Comparison of ENCODE assay signal across 22 cellular contexts in the genomic region with DNA sequence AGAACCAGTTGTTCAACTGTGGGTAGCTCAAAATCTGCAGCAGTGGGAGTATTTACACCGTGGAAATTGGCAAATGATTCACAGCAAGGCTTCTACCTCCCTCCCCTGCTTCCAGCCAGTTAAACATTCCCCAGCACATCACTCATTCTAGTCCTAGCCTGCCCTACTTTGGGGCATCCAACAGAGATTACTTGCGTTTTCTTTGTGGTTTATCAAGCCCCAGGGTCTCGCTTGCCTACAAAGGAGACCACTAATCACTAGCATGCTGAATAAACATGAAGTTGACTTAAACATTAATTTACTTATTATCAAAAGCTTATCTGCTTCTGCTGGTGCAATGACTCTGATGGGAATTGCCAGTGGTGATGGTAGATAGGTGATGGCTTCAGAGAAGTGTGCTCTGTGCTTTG.
DNase-seq lines count a peak whose midpoint lies in the region; ATAC-seq, FAIRE-seq and TF ChIP-seq lines count a peak whose summit lies in the region.
"Had no signal": no experiment of that assay in that cellular context is flagged by ENCODE, and none has a peak within 500 bp of the region (broad histone marks: within the 10 kb centered on the region; RNA-seq: fewer than 3 reads in every experiment).

No MANE protein-coding gene starts in this region.

- H3K4ac ChIP-seq in trophoblast cell (ENCODE audit: low read depth, low read length), result no peak overlapping the region

- no peak overlapping the region for H3K14ac ChIP-seq in trophoblast cell (ENCODE audit: low read length)

- H3K79me2 ChIP-seq in trophoblast cell (ENCODE audit: control insufficient read depth, insufficient read depth, low read length, poor library complexity), result no peaks in the 10 kb centered on the region

- peaks cover 10% of the 10 kb centered on the region; the same call in 1 of the 2 replicates for H3K36me3 ChIP-seq in SJCRH30
- no peaks in the 10 kb centered on the region for H3K36me3 ChIP-seq in trophoblast cell (ENCODE audit: control insufficient read depth in 1 of 2, insufficient read depth in 2 of 2, low read length in 2 of 2)
- H3K36me3 ChIP-seq: heart left ventricle, transverse colon had no signal

- no peak overlapping the region for H2BK5ac ChIP-seq in trophoblast cell (ENCODE audit: low read depth, low read length, poor library complexity)

- no peak overlapping the region for H2AFZ ChIP-seq in trophoblast cell (ENCODE audit: insufficient read depth, low read length, poor library complexity)

- H3K18ac ChIP-seq in trophoblast cell (ENCODE audit: low read length), result no peak overlapping the region

- H4K91ac ChIP-seq in trophoblast cell (ENCODE audit: low read depth, low read length), result no peak overlapping the region

- no peak overlapping the region for H3K4me3 ChIP-seq in SJCRH30
- no peak overlapping the region for H3K4me3 ChIP-seq in trophoblast cell (ENCODE audit: low read depth, low read length)
- H3K4me3 ChIP-seq: ascending aorta, heart left ventricle, transverse colon had no signal

- no peak overlapping the region for H4K8ac ChIP-seq in trophoblast cell (ENCODE audit: low read depth, low read length)

- H3K9ac ChIP-seq in trophoblast cell (ENCODE audit: low read length), result no peak overlapping the region
- H3K9ac ChIP-seq: SK-N-SH had no signal

- H3K4me2 ChIP-seq in trophoblast cell (ENCODE audit: low read length), result no peak overlapping the region
- H3K4me2 ChIP-seq: SK-N-SH had no signal

- H2BK12ac ChIP-seq in trophoblast cell (ENCODE audit: low read length), result no peak overlapping the region

- no CpG with 5 or more reads among the region's 3 CpGs for WGBS in trophoblast cell (ENCODE audit: extremely low coverage, insufficient coverage, insufficient read length)

- H3K27ac ChIP-seq in SJCRH30 (no peak overlapping the region), trophoblast cell (ENCODE audit: low read depth, low read length) (no peak overlapping the region)
- H3K27ac ChIP-seq: ascending aorta, heart left ventricle, transverse colon had no signal

- H3K4me1 ChIP-seq in SJCRH30 (0 out of 2 replicates have a peak, but pooled peaks cover 4% of the 10 kb centered on the region), trophoblast cell (ENCODE audit: control insufficient read depth in 1 of 2, insufficient read depth in 2 of 2, low read length in 2 of 2) (no peaks in the 10 kb centered on the region)

- H3K27me3 ChIP-seq in SJCRH30, result no peaks in the 10 kb centered on the region
- H3K27me3 ChIP-seq in trophoblast cell (ENCODE audit: insufficient read depth, low read length), result no peaks in the 10 kb centered on the region
- H3K27me3 ChIP-seq: ascending aorta, heart left ventricle, transverse colon had no signal

- H3K23ac ChIP-seq in trophoblast cell (ENCODE audit: low read length), result no peak overlapping the region

- H4K12ac ChIP-seq in trophoblast cell (ENCODE audit: low read depth, low read length), result no peak overlapping the region

- TF ChIP-seq POLR2A in erythroblast (IDR thresholded peaks at IDR 0.05; ENCODE audit: low read length), result no peak

- no peak overlapping the region for H2BK120ac ChIP-seq in trophoblast cell (ENCODE audit: insufficient read depth, low read length, poor library complexity)

- H3K79me1 ChIP-seq in trophoblast cell (ENCODE audit: low read length), result no peaks in the 10 kb centered on the region

- no peak overlapping the region for H2AK5ac ChIP-seq in trophoblast cell (ENCODE audit: low read length)

- ATAC-seq in HG02610 (IDR thresholded peaks at IDR 0.05; ENCODE audit: unreplicated experiment), result no peak
- ATAC-seq: activated CD8-positive, alpha-beta T cell treated with anti-CD3 and anti-CD28 coated beads for 36 hours; heart left ventricle; left ventricle myocardium superior; WTC11 had no signal

- no peak for DNase-seq in GM18507 (ENCODE audit: extremely low spot score, insufficient read length, low read depth)
- DNase-seq in SJCRH30, result peak; percentile 50 to 57
- DNase-seq in erythroblast (lab: John Stamatoyannopoulos, UW), result peak; percentile 14 to 35
- DNase-seq in renal cortical epithelial cell (ENCODE audit: low read depth), result peak; percentile 54
- DNase-seq in activated naive CD4-positive, alpha-beta T cell treated with anti-CD3 and anti-CD28 coated beads, Interleukin-2, amount 50 U/mL, for 16 hours, result no peak
- no peak for DNase-seq in trophoblast cell
- DNase-seq in NCI-H446 treated with DMSO at 0.1 percent for 48 hours (lab: John Stamatoyannopoulos, UW), result no peak
- DNase-seq: activated CD8-positive, alpha-beta T cell treated with anti-CD3 and anti-CD28 coated beads for 36 hours; activated naive CD4-positive, alpha-beta T cell treated with anti-CD3 and anti-CD28 coated beads for 36 hours; heart left ventricle; left ventricle myocardium superior; NCI-H1092 treated with DMSO at 0.1 percent for 48 hours; NCI-H2081 treated with DMSO at 0.1 percent for 48 hours; NCI-H510A treated with DMSO at 0.1 percent for 48 hours; SK-N-SH; small intestine; stimulated activated CD4-positive, alpha-beta T cell treated with anti-CD3 and anti-CD28 coated beads, Interleukin-2, amount 100 ng/mL, for 48 hours; transverse colon had no signal

- H3K9me3 ChIP-seq in SJCRH30 (replicated peaks) (peaks cover under 1% of the 10 kb centered on the region; the same call in 1 of the 2 replicates), trophoblast cell (ENCODE audit: insufficient read depth, low read depth, low read length) (peaks cover under 1% of the 10 kb centered on the region)
- H3K9me3 ChIP-seq: ascending aorta, SK-N-SH, transverse colon had no signal

- FAIRE-seq in GM18507 (lab: Jason Lieb, UNC), result peak; percentile 5
- FAIRE-seq: colon, small intestine had no signal

Comparison
In these comparisons a context has a peak if more than half of its experiments do, and no peak if none do; other contexts are left out.
1. DNase-seq: peak in SJCRH30 (2 of 2), erythroblast (2 of 2) and renal cortical epithelial cell (single experiment); none in GM18507 (single experiment), activated naive CD4-positive, alpha-beta T cell treated with anti-CD3 and anti-CD28 coated beads, Interleukin-2, amount 50 U/mL, for 16 hours (single experiment), trophoblast cell (0 of 2) and NCI-H446 treated with DMSO at 0.1 percent for 48 hours (single experiment).